In genomic region chr18:74507927-74508326, GRCh38 we compare ENCODE assay signal across 18 cellular contexts. TPM values are rescaled to one million over a fixed set of nuclear protein-coding genes. Genes with fewer than 3 reads are reported as not detected.
A peak's percentile ranks its signal among the peaks of the same experiment; 100 is the strongest.
DNase-seq lines count a peak whose midpoint lies in the region; ATAC-seq and TF ChIP-seq lines count a peak whose summit lies in the region.
"Had no signal": no experiment of that assay in that cellular context is flagged by ENCODE, and none has a peak within 500 bp of the region (broad histone marks: within the 10 kb centered on the region; RNA-seq: fewer than 3 reads in every experiment).

No MANE protein-coding gene starts in this region.

- no peak overlapping the region for H3K4me3 Mint-ChIP-seq in dendritic cell treated with granulocyte-macrophage colony-stimulating factor and Interleukin-4, amounts not matched to agents 40 ng/mL and 50 ng/mL, for 4 days
- H3K4me3 Mint-ChIP-seq in nephron (no peak overlapping the region), HFFc6 (no peak overlapping the region)
- H3K4me3 Mint-ChIP-seq: B cell; CD4-positive, alpha-beta T cell had no signal

- H3K9ac ChIP-seq in HUES48 (ENCODE audit: low read depth, low read length): no peak overlapping the region

- no peak for ATAC-seq in HG03432 (IDR thresholded peaks at IDR 0.05; ENCODE audit: unreplicated experiment)
- ATAC-seq: Panc1 had no signal

- H3K27me3 ChIP-seq in HUES48 (ENCODE audit: control insufficient read depth, insufficient read depth, low read length) (no peaks in the 10 kb centered on the region), transverse colon (no peaks in the 10 kb centered on the region)

- no peaks in the 10 kb centered on the region for H3K27me3 Mint-ChIP-seq in dendritic cell treated with granulocyte-macrophage colony-stimulating factor and Interleukin-4, amounts not matched to agents 40 ng/mL and 50 ng/mL, for 4 days
- H3K27me3 Mint-ChIP-seq in nephron (ENCODE audit: low read depth) (no peaks in the 10 kb centered on the region), HFFc6 (ENCODE audit: insufficient read depth) (peaks cover 2% of the 10 kb centered on the region)
- H3K27me3 Mint-ChIP-seq: B cell; CD4-positive, alpha-beta T cell had no signal

- TF ChIP-seq CTCF in nephron (IDR thresholded peaks at IDR 0.05; ENCODE audit: unreplicated experiment in 3 of 3) (no peak), HFFc6 (IDR thresholded peaks at IDR 0.05) (no peak), transverse colon (IDR thresholded peaks at IDR 0.05) (no peak)

- in situ Hi-C loops in transverse colon (cut with MboI; ENCODE audit: low pct_ligation_motif_present in 1 of 4, low pct_unique_long_range_greater_than_20kb in 1 of 4, low sequenced_read_pairs in 3 of 4): no loop called here

- peaks cover 99% of the 10 kb centered on the region for H3K36me3 Mint-ChIP-seq in dendritic cell treated with granulocyte-macrophage colony-stimulating factor and Interleukin-4, amounts not matched to agents 40 ng/mL and 50 ng/mL, for 4 days (ENCODE audit: low read depth)
- H3K36me3 Mint-ChIP-seq in nephron (ENCODE audit: low read depth) (peaks cover 65% of the 10 kb centered on the region), HFFc6 (ENCODE audit: low read depth) (peaks cover 22% of the 10 kb centered on the region)

- H3K27ac ChIP-seq in HUES48 (ENCODE audit: low read depth, low read length) (peak overlapping the region; percentile 40), substantia nigra (ENCODE audit: low read depth, low read length, poor library complexity, severe bottlenecking) (peak overlapping the region; percentile 93), transverse colon (no peak overlapping the region)

- intact Hi-C loops in dendritic cell treated with granulocyte-macrophage colony-stimulating factor and Interleukin-4, amounts not matched to agents 40 ng/mL and 50 ng/mL, for 4 days (cut with micrococcal nuclease): no loop called here
- intact Hi-C loops in transverse colon (cut with DNase I; ENCODE audit: low total_unique reads): no loop called here

- no peaks in the 10 kb centered on the region for H3K4me1 ChIP-seq in HUES48 (ENCODE audit: control insufficient read depth, insufficient read depth, low read length)
- peaks cover 0 to 35% (median 11%) of the 10 kb centered on the region in 4 donors for H3K4me1 ChIP-seq in transverse colon

- no peak for TF ChIP-seq POLR2A in transverse colon (IDR thresholded peaks at IDR 0.05)

- no peak for DNase-seq in substantia nigra (lab: John Stamatoyannopoulos, UW)
- no peak for DNase-seq in HFFc6
- DNase-seq in transverse colon: no peak
- DNase-seq: CD4-positive, alpha-beta T cell; GF-D8; MM.1S; NCI-H1105 treated with DMSO at 0.1 percent for 48 hours; NCI-H1930; NCI-H2171; NCI-H446 treated with DMSO at 0.1 percent for 48 hours; NCI-H82; Right ventricle myocardium superior had no signal

- no peaks in the 10 kb centered on the region for H3K9me3 Mint-ChIP-seq in dendritic cell treated with granulocyte-macrophage colony-stimulating factor and Interleukin-4, amounts not matched to agents 40 ng/mL and 50 ng/mL, for 4 days
- no peaks in the 10 kb centered on the region for H3K9me3 Mint-ChIP-seq in nephron
- H3K9me3 Mint-ChIP-seq in HFFc6: no peaks in the 10 kb centered on the region
- H3K9me3 Mint-ChIP-seq: CD4-positive, alpha-beta T cell had no signal

- peak overlapping the region; percentile 57 for H3K27ac Mint-ChIP-seq in dendritic cell treated with granulocyte-macrophage colony-stimulating factor and Interleukin-4, amounts not matched to agents 40 ng/mL and 50 ng/mL, for 4 days
- H3K27ac Mint-ChIP-seq in nephron (peak overlapping the region in 2 of 3 experiments; percentile 98 to 99), HFFc6 (no peak overlapping the region)
- H3K27ac Mint-ChIP-seq: B cell; CD4-positive, alpha-beta T cell had no signal

- peaks cover 29% of the 10 kb centered on the region for H3K4me1 Mint-ChIP-seq in dendritic cell treated with granulocyte-macrophage colony-stimulating factor and Interleukin-4, amounts not matched to agents 40 ng/mL and 50 ng/mL, for 4 days (ENCODE audit: low read depth)
- H3K4me1 Mint-ChIP-seq in nephron (peaks cover 20% of the 10 kb centered on the region), HFFc6 (ENCODE audit: low read depth) (peaks cover 5% of the 10 kb centered on the region; the same call in 1 of the 2 replicates)

- H3K9me3 ChIP-seq in HUES48 (ENCODE audit: control insufficient read depth, insufficient read depth, low read length): no peaks in the 10 kb centered on the region
- H3K9me3 ChIP-seq in transverse colon: no peaks in the 10 kb centered on the region

- H3K36me3 ChIP-seq in HUES48 (ENCODE audit: control insufficient read depth, insufficient read depth, low read length) (peaks cover 96% of the 10 kb centered on the region), transverse colon (peaks cover 0 to 44% (median 23%) of the 10 kb centered on the region in 4 donors)

- no peak for TF ChIP-seq EP300 in transverse colon (IDR thresholded peaks at IDR 0.05; ENCODE audit: low read depth)

- WGBS in transverse colon (ENCODE audit: low coverage in 1 of 2), 2 donors: 83 to 90% methylated on average over 2 to 14 of the region's 14 CpGs

- H3K4me3 ChIP-seq in HUES48 (ENCODE audit: low read depth, low read length) (no peak overlapping the region), transverse colon (no peak overlapping the region)

RNA-seq across cellular contexts. Expression of gene CNDP2, which starts 11.8 kb away (rescaled TPM):
- total RNA-seq in HFFc6 (2021; fragmentation: NEBNext Ultra II Directional; extraction: Animal tissue kit (Norgen Biotek cat#: 25700)): 10 to 100 TPM; 79.7 to 95.4 (median 85.3) TPM
- total RNA-seq in transverse colon: 100 to 1,000 TPM; 143 to 284 (median 155) TPM

RNA-seq across cellular contexts. Expression of gene CNDP1, which starts 26.4 kb away (rescaled TPM):
- total RNA-seq in HFFc6 (2021; fragmentation: NEBNext Ultra II Directional; extraction: Animal tissue kit (Norgen Biotek cat#: 25700)): not detected
- not detected for total RNA-seq in transverse colon
- total RNA-seq: Right ventricle myocardium superior had no signal

RNA-seq across cellular contexts. Expression of gene DIPK1C, which starts 50.8 kb away (rescaled TPM):
- not detected for total RNA-seq in HFFc6 (2021; fragmentation: NEBNext Ultra II Directional; extraction: Animal tissue kit (Norgen Biotek cat#: 25700))
- total RNA-seq in transverse colon: under 1 TPM in 2 of 4 donors, not detected in 2; 0.16 to 0.27 TPM
- total RNA-seq: B cell; CD4-positive, alpha-beta T cell had no signal

Comparison
In these comparisons a context has a peak if more than half of its experiments do, and no peak if none do; other contexts are left out.
1. H3K27ac ChIP-seq: peak in HUES48 (single experiment) and substantia nigra (single experiment); none in transverse colon (0 of 4).